In genomic region chr5:163436515-163436914, GRCh38 we compare ENCODE assay signal across 8 cellular contexts. TPM values are rescaled to one million over a fixed set of nuclear protein-coding genes. Genes with fewer than 3 reads are reported as not detected.
DNase-seq lines count a peak whose midpoint lies in the region; ATAC-seq and TF ChIP-seq lines count a peak whose summit lies in the region.

No MANE protein-coding gene starts in this region.

- H3K4ac ChIP-seq in mesendoderm (ENCODE audit: low read depth, low read length), result no peak overlapping the region

- H2BK5ac ChIP-seq in mesendoderm (ENCODE audit: low read length), result no peak overlapping the region

- peak overlapping the region; percentile 66 for H3K4me3 ChIP-seq in HUES6 (ENCODE audit: low read depth, low read length)
- peak overlapping the region; percentile 86 for H3K4me3 ChIP-seq in adipocyte (ENCODE audit: low read length)
- no peak overlapping the region for H3K4me3 ChIP-seq in mesendoderm (ENCODE audit: low read length)

- H3K4me1 ChIP-seq in HUES6 (ENCODE audit: control insufficient read depth, insufficient read depth, low read length), result peaks cover 15% of the 10 kb centered on the region
- peaks cover 34% of the 10 kb centered on the region for H3K4me1 ChIP-seq in adipocyte (ENCODE audit: control insufficient read depth, insufficient read depth, low read length)
- peaks cover 3% of the 10 kb centered on the region for H3K4me1 ChIP-seq in mesendoderm (ENCODE audit: control insufficient read depth, low read depth, low read length)

- no peak overlapping the region for H2BK120ac ChIP-seq in mesendoderm (ENCODE audit: low read depth, low read length)

- no peak overlapping the region for H2AK5ac ChIP-seq in mesendoderm (ENCODE audit: low read length)

- H3K56ac ChIP-seq in mesendoderm (ENCODE audit: low read length), result peak overlapping the region; percentile 60

- peaks cover 26% of the 10 kb centered on the region for H3K79me2 ChIP-seq in mesendoderm (ENCODE audit: control insufficient read depth, insufficient read depth, low read length)

- H3K36me3 ChIP-seq in HUES6 (ENCODE audit: control insufficient read depth, insufficient read depth, low read length), result peaks cover 32% of the 10 kb centered on the region
- H3K36me3 ChIP-seq in adipocyte (ENCODE audit: control insufficient read depth, insufficient read depth, low read length, severe bottlenecking), result peaks cover 25% of the 10 kb centered on the region
- no peaks in the 10 kb centered on the region for H3K36me3 ChIP-seq in mesendoderm (ENCODE audit: control insufficient read depth, insufficient read depth, low read length)

- H4K8ac ChIP-seq in mesendoderm (ENCODE audit: low read depth, low read length), result peak overlapping the region; percentile 42

- peak overlapping the region; percentile 84 for H3K18ac ChIP-seq in mesendoderm (ENCODE audit: low read length)

- H4K5ac ChIP-seq in mesendoderm (ENCODE audit: low read length), result no peak overlapping the region

- peaks cover 2% of the 10 kb centered on the region for H3K79me1 ChIP-seq in mesendoderm (ENCODE audit: low read length)

- H3K27ac ChIP-seq in 22Rv1 (peak overlapping the region; percentile 73), HUES6 (ENCODE audit: low read depth, low read length) (peak overlapping the region; percentile 83), mesendoderm (ENCODE audit: low read depth, low read length) (no peak overlapping the region)

- H3K9me3 ChIP-seq in HUES6 (ENCODE audit: control insufficient read depth, insufficient read depth, low read depth, low read length), result no peaks in the 10 kb centered on the region
- H3K9me3 ChIP-seq in adipocyte (ENCODE audit: control insufficient read depth, low read length), result no peaks in the 10 kb centered on the region

- WGBS in mesendoderm (ENCODE audit: extremely low coverage, insufficient coverage, low lambda C conversion rate), result no CpG with 5 or more reads among the region's 4 CpGs

- peak overlapping the region; percentile 10 for H3K4me2 ChIP-seq in mesendoderm (ENCODE audit: low read length)

- TF ChIP-seq CTCF in 22Rv1 (IDR thresholded peaks at IDR 0.05), result no peak

- no peak overlapping the region for H3K23ac ChIP-seq in mesendoderm (ENCODE audit: low read length)

- H3K9ac ChIP-seq in HUES6 (ENCODE audit: low read length) (peak overlapping the region; percentile 68), adipocyte (ENCODE audit: low read length) (peak overlapping the region; percentile 98), mesendoderm (ENCODE audit: low read length) (peak overlapping the region; percentile 47)

- DNase-seq in adipocyte (ENCODE audit: low read depth) (no peak), mesendoderm (no peak), anterior cingulate cortex (lab: John Stamatoyannopoulos, UW) (no peak), germinal center (ENCODE audit: low spot score) (no peak)

- no peak for ATAC-seq in HG03139 (IDR thresholded peaks at IDR 0.05; ENCODE audit: unreplicated experiment)
- ATAC-seq in GM19328 (IDR thresholded peaks at IDR 0.05; ENCODE audit: unreplicated experiment), result no peak

- H3K27me3 ChIP-seq in HUES6 (ENCODE audit: control insufficient read depth, insufficient read depth, low read length), result no peaks in the 10 kb centered on the region
- H3K27me3 ChIP-seq in adipocyte (replicated peaks; ENCODE audit: control insufficient read depth, insufficient read depth, low read length), result no peaks in the 10 kb centered on the region
- H3K27me3 ChIP-seq in mesendoderm (ENCODE audit: insufficient read depth, low read length, poor library complexity), result no peaks in the 10 kb centered on the region

- no peak overlapping the region for H2BK15ac ChIP-seq in mesendoderm (replicated peaks; ENCODE audit: low read depth)

RNA-seq across cellular contexts. Expression of gene CCNG1, which starts 0.9 kb away (rescaled TPM):
- 180 TPM for polyA plus RNA-seq in mesendoderm (2013, experiment 1 of 2)
- 173 TPM for polyA plus RNA-seq in mesendoderm (2013, experiment 2 of 2)

RNA-seq across cellular contexts. Expression of gene NUDCD2, which starts 23.4 kb away (rescaled TPM):
- polyA plus RNA-seq in mesendoderm (2013, experiment 1 of 2), result 17.2 TPM
- 16.7 TPM for polyA plus RNA-seq in mesendoderm (2013, experiment 2 of 2)

RNA-seq across cellular contexts. Expression of gene HMMR, which starts 23.9 kb away (rescaled TPM):
- 58.8 TPM for polyA plus RNA-seq in mesendoderm (2013, experiment 1 of 2)
- polyA plus RNA-seq in mesendoderm (2013, experiment 2 of 2), result 57.7 TPM

Comparison
In these comparisons a context has a peak if more than half of its experiments do, and no peak if none do; other contexts are left out.
1. H3K9ac ChIP-seq: peak in every context shown above with its lines; median percentile 98 in adipocyte; 68 in HUES6; 47 in mesendoderm.